1 cellular context compared by ENCODE assay signal in genomic region chr21:44455524-44456206, GRCh38.
TF ChIP-seq lines count a peak whose summit lies in the region.

No MANE protein-coding gene starts in this region.

TF ChIP-seq in H1, 55 proteins besides CTCF, POLR2A, EP300 and RAD21 (continued from another document):
- TF ChIP-seq E2F6 (IDR thresholded peaks at IDR 0.05) (peak; percentile 79), TCF12 (IDR thresholded peaks at IDR 0.05; ENCODE audit: low read depth, low read length) (no peak), ASH2L (IDR thresholded peaks at IDR 0.05; ENCODE audit: low read length) (peak; percentile 21), RXRA (IDR thresholded peaks at IDR 0.05; ENCODE audit: insufficient read depth, low read depth, low read length) (no peak), CREB1 (IDR thresholded peaks at IDR 0.05) (no peak), TAF7 (optimal IDR thresholded peaks at IDR 0.05; ENCODE audit: borderline replicate concordance, low read depth, low read length) (no peak), SAP30 (IDR thresholded peaks at IDR 0.05; ENCODE audit: insufficient read depth, insufficient replicate concordance, low read length) (no peak), NANOG (IDR thresholded peaks at IDR 0.05; ENCODE audit: insufficient read depth, low read depth, low read length, poor library complexity, severe bottlenecking) (no peak), RNF2 (IDR thresholded peaks at IDR 0.05; ENCODE audit: borderline replicate concordance, low read depth, low read length, missing control alignments, poor library complexity, severe bottlenecking) (no peak), KDM4A (IDR thresholded peaks at IDR 0.05; ENCODE audit: low read depth, low read length, severe bottlenecking) (peak; percentile 41), KDM1A (IDR thresholded peaks at IDR 0.05; ENCODE audit: borderline replicate concordance, low read length) (no peak), SIN3A (conservative IDR thresholded peaks at IDR 0.05 in 1 of 2, IDR thresholded peaks at IDR 0.05 in 1 of 2; ENCODE audit: low read depth in 1 of 2, low read length in 2 of 2) (no peak; a peak in 1 of 4 replicates), HDAC2 (IDR thresholded peaks at IDR 0.05; ENCODE audit: borderline replicate concordance in 1 of 2, low read depth in 2 of 2, low read length in 2 of 2) (0 out of 4 replicates have a peak, but pooled peaks of 1 of the 2 experiments have one; percentile 66), POLR2AphosphoS5 (IDR thresholded peaks at IDR 0.05; ENCODE audit: low read depth, low read length) (no peak), SRF (IDR thresholded peaks at IDR 0.05; ENCODE audit: low read depth, low read length) (no peak), SP4 (IDR thresholded peaks at IDR 0.05; ENCODE audit: low read length) (no peak), EZH2 (IDR thresholded peaks at IDR 0.05; ENCODE audit: low read depth, low read length, severe bottlenecking) (no peak), JUN (IDR thresholded peaks at IDR 0.05; ENCODE audit: low read depth, low read length) (no peak), TBP (IDR thresholded peaks at IDR 0.05; ENCODE audit: low read depth, low read length) (no peak), GTF2F1 (IDR thresholded peaks at IDR 0.05; ENCODE audit: borderline replicate concordance, low read depth, low read length) (no peak), CBX5 (IDR thresholded peaks at IDR 0.05; ENCODE audit: low read depth, low read length) (no peak), SUZ12 (IDR thresholded peaks at IDR 0.05; ENCODE audit: low read length) (0 out of 2 replicates have a peak, but pooled peaks have one; percentile 22), PHF8 (conservative IDR thresholded peaks at IDR 0.05; ENCODE audit: low read depth, low read length) (no peak), BCL11A (IDR thresholded peaks at IDR 0.05; ENCODE audit: low read depth in 2 of 2, low read length in 2 of 2) (no peak), RFX5 (IDR thresholded peaks at IDR 0.05; ENCODE audit: borderline replicate concordance, low read depth, low read length) (no peak), YY1 (IDR thresholded peaks at IDR 0.05; ENCODE audit: low read depth, low read length) (no peak), JUND (IDR thresholded peaks at IDR 0.05; ENCODE audit: low read length) (no peak), CHD1 (IDR thresholded peaks at IDR 0.05; ENCODE audit: low read depth, low read length) (no peak), TEAD4 (IDR thresholded peaks at IDR 0.05; ENCODE audit: low read depth, low read length) (no peak), NRF1 (IDR thresholded peaks at IDR 0.05; ENCODE audit: low read depth, low read length) (no peak), SP1 (IDR thresholded peaks at IDR 0.05; ENCODE audit: low read depth, low read length) (no peak), POU5F1 (IDR thresholded peaks at IDR 0.05; ENCODE audit: low read depth, low read length) (no peak), SIRT6 (IDR thresholded peaks at IDR 0.05; ENCODE audit: low read length) (no peak), TAF1 (IDR thresholded peaks at IDR 0.05; ENCODE audit: low read depth, low read length) (no peak), CHD2 (IDR thresholded peaks at IDR 0.05; ENCODE audit: low read length) (no peak), MAX (IDR thresholded peaks at IDR 0.05) (peak; percentile 85), EGR1 (IDR thresholded peaks at IDR 0.05; ENCODE audit: borderline replicate concordance, low read depth, low read length) (no peak), BACH1 (IDR thresholded peaks at IDR 0.05; ENCODE audit: low read length) (no peak), FOSL1 (IDR thresholded peaks at IDR 0.05; ENCODE audit: insufficient read depth, low read depth, low read length) (no peak), CHD7 (IDR thresholded peaks at IDR 0.05; ENCODE audit: insufficient replicate concordance, low read length) (no peak), CTBP2 (IDR thresholded peaks at IDR 0.05; ENCODE audit: borderline replicate concordance, insufficient read depth, insufficient read length, low read length) (no peak), HDAC6 (IDR thresholded peaks at IDR 0.05; ENCODE audit: low read depth, low read length) (no peak), CEBPB (IDR thresholded peaks at IDR 0.05; ENCODE audit: low read depth, low read length) (no peak), ZNF274 (IDR thresholded peaks at IDR 0.05; ENCODE audit: borderline replicate concordance, extremely low read depth, low read length) (no peak), SIX5 (IDR thresholded peaks at IDR 0.05; ENCODE audit: low read depth, low read length) (no peak), BRCA1 (IDR thresholded peaks at IDR 0.05; ENCODE audit: low read depth, low read length) (no peak)
- TF ChIP-seq, protein P1, sequence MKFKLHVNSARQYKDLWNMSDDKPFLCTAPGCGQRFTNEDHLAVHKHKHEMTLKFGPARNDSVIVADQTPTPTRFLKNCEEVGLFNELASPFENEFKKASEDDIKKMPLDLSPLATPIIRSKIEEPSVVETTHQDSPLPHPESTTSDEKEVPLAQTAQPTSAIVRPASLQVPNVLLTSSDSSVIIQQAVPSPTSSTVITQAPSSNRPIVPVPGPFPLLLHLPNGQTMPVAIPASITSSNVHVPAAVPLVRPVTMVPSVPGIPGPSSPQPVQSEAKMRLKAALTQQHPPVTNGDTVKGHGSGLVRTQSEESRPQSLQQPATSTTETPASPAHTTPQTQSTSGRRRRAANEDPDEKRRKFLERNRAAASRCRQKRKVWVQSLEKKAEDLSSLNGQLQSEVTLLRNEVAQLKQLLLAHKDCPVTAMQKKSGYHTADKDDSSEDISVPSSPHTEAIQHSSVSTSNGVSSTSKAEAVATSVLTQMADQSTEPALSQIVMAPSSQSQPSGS (IDR thresholded peaks at IDR 0.05; ENCODE audit: low read length), result no peak
